In the genomic region with DNA sequence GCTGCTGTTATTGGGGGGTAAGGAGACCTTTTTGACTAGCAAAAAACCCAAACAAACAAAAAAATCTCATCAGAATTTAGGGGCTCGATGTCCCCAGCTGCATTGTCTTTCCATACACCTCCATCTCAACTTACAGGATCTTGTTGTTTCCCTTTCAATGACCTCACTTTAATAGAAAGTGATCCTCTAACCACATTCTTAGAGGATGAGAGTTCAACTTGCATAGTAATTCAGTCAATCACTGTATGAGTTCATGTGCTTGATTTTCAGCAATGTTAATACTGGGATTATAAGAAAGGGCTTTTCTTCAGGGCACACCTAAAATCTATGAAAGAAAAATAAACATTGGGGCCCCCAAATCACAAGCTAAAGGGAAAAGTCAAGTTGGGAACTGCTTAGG, we compare ENCODE assay signal across 18 cellular contexts.
DNase-seq lines count a peak whose midpoint lies in the region; ATAC-seq and TF ChIP-seq lines count a peak whose summit lies in the region.
"Had no signal": no experiment of that assay in that cellular context is flagged by ENCODE, and none has a peak within 500 bp of the region (broad histone marks: within the 10 kb centered on the region; RNA-seq: fewer than 3 reads in every experiment).

No MANE protein-coding gene starts in this region.

- no peak overlapping the region for H3K56ac ChIP-seq in mesendoderm (ENCODE audit: low read length)

- H3K4me2 ChIP-seq in fibroblast of lung (ENCODE audit: extremely low read depth, insufficient read depth, low read length): no peak overlapping the region
- no peak overlapping the region for H3K4me2 ChIP-seq in mesendoderm (ENCODE audit: low read length)
- H3K4me2 ChIP-seq: SK-N-SH had no signal

- CTCF ChIA-PET in RWPE1 (lab: Yijun Ruan, JAX): no interaction called here

- no peak overlapping the region for H2BK15ac ChIP-seq in mesendoderm (replicated peaks; ENCODE audit: low read depth)

- no peak overlapping the region for H3K9ac ChIP-seq in fibroblast of lung (ENCODE audit: insufficient read depth, low read length)
- H3K9ac ChIP-seq in mesendoderm (ENCODE audit: low read length): no peak overlapping the region
- H3K9ac ChIP-seq: SK-N-SH had no signal

- H2AFZ ChIP-seq in fibroblast of lung (ENCODE audit: low read length): no peak overlapping the region

- no peak overlapping the region for H3K18ac ChIP-seq in mesendoderm (ENCODE audit: low read length)

- no peaks in the 10 kb centered on the region for H3K27me3 ChIP-seq in fibroblast of lung (ENCODE audit: control insufficient read depth, insufficient read depth, low read length)
- no peaks in the 10 kb centered on the region for H3K27me3 ChIP-seq in mesendoderm (ENCODE audit: insufficient read depth, low read length, poor library complexity)
- H3K27me3 ChIP-seq: BE2C had no signal

- DNase-seq in HPDE6-E6E7 (ENCODE audit: extremely low spot score): peak; percentile 16
- DNase-seq in RWPE1 (ENCODE audit: low spot score): peak; percentile 3
- DNase-seq in fibroblast of lung (ENCODE audit: low read depth in 2 of 2): peak; percentile 29 to 44
- peak; percentile 31 for DNase-seq in mesendoderm
- no peak for DNase-seq in NAMALWA (ENCODE audit: low spot score)
- no peak for DNase-seq in ACHN
- no peak for DNase-seq in NCI-H526 (lab: John Stamatoyannopoulos, UW)
- DNase-seq: BE2C; CD8-positive, alpha-beta T cell; NCI-H1417; NCI-H1930; NCI-H524 treated with DMSO at 0.1 percent for 48 hours; SK-N-SH; T-helper 1 cell had no signal

- TF ChIP-seq CTCF in RWPE1 (conservative IDR thresholded peaks at IDR 0.05; ENCODE audit: low read depth) (no peak), fibroblast of lung (conservative IDR thresholded peaks at IDR 0.05 in 1 of 2, IDR thresholded peaks at IDR 0.05 in 1 of 2; ENCODE audit: low read depth in 1 of 2, low read length in 2 of 2) (no peak)

- in situ Hi-C loops in ACHN (cut with HindIII; ENCODE audit: low pct_ligation_motif_present, low pct_unique_long_range_greater_than_20kb, low sequenced_read_pairs): no loop called here

- H4K5ac ChIP-seq in mesendoderm (ENCODE audit: low read length): no peak overlapping the region

- no peaks in the 10 kb centered on the region for H3K9me3 ChIP-seq in fibroblast of lung (ENCODE audit: control insufficient read depth, insufficient read depth, low read depth, low read length)
- H3K9me3 ChIP-seq: BE2C, HAP-1, SK-N-SH had no signal

- POLR2A ChIA-PET in RWPE1 (lab: Yijun Ruan, JAX; ENCODE audit: low non-redundant PET): no interaction called here

- H3K79me1 ChIP-seq in mesendoderm (ENCODE audit: low read length): no peaks in the 10 kb centered on the region

- no peak for ATAC-seq in GM21723 (IDR thresholded peaks at IDR 0.05; ENCODE audit: unreplicated experiment)
- ATAC-seq: CD8-positive, alpha-beta T cell; Right ventricle myocardium inferior had no signal

- no peak overlapping the region for H2BK120ac ChIP-seq in mesendoderm (ENCODE audit: low read depth, low read length)

- WGBS in mesendoderm (ENCODE audit: extremely low coverage, insufficient coverage, low lambda C conversion rate): no CpG with 5 or more reads among the region's 1 CpG

- H3K79me2 ChIP-seq in fibroblast of lung (ENCODE audit: control insufficient read depth, insufficient read depth, low read length) (no peaks in the 10 kb centered on the region), mesendoderm (ENCODE audit: control insufficient read depth, insufficient read depth, low read length) (no peaks in the 10 kb centered on the region)

- H3K4ac ChIP-seq in mesendoderm (ENCODE audit: low read depth, low read length): no peak overlapping the region

- H3K4me3 ChIP-seq in fibroblast of lung (replicated peaks in 1 of 4; ENCODE audit: control extremely low read depth in 1 of 4, insufficient read depth in 1 of 4, low read depth in 3 of 4, low read length in 4 of 4) (no peak overlapping the region), mesendoderm (ENCODE audit: low read length) (no peak overlapping the region)
- H3K4me3 ChIP-seq: HAP-1 had no signal

- H2BK5ac ChIP-seq in mesendoderm (ENCODE audit: low read length): no peak overlapping the region

- H2AK5ac ChIP-seq in mesendoderm (ENCODE audit: low read length): no peak overlapping the region

- H3K36me3 ChIP-seq in fibroblast of lung (ENCODE audit: control insufficient read depth, insufficient read depth, low read length): no peaks in the 10 kb centered on the region
- no peaks in the 10 kb centered on the region for H3K36me3 ChIP-seq in mesendoderm (ENCODE audit: control insufficient read depth, insufficient read depth, low read length)
- H3K36me3 ChIP-seq: BE2C, HAP-1 had no signal

- H3K4me1 ChIP-seq in fibroblast of lung (ENCODE audit: control insufficient read depth, extremely low read depth, insufficient read depth, low read length): no peaks in the 10 kb centered on the region
- H3K4me1 ChIP-seq in mesendoderm (ENCODE audit: control insufficient read depth, low read depth, low read length): no peaks in the 10 kb centered on the region
- H3K4me1 ChIP-seq: BE2C had no signal

- H4K20me1 ChIP-seq in fibroblast of lung (ENCODE audit: control insufficient read depth, extremely low read depth, insufficient read depth, low read length): no peaks in the 10 kb centered on the region

- H4K8ac ChIP-seq in mesendoderm (ENCODE audit: low read depth, low read length): no peak overlapping the region

- H3K23ac ChIP-seq in mesendoderm (ENCODE audit: low read length): no peak overlapping the region

- no peak overlapping the region for H3K27ac ChIP-seq in RWPE1
- no peak overlapping the region for H3K27ac ChIP-seq in fibroblast of lung (ENCODE audit: insufficient read depth, low read length)
- no peak overlapping the region for H3K27ac ChIP-seq in mesendoderm (ENCODE audit: low read depth, low read length)
- H3K27ac ChIP-seq: HL-60 had no signal

Comparison
In these comparisons a context has a peak if more than half of its experiments do, and no peak if none do; other contexts are left out.
1. DNase-seq: peak in HPDE6-E6E7 (single experiment), RWPE1 (single experiment), fibroblast of lung (2 of 2) and mesendoderm (single experiment); none in NAMALWA (single experiment), ACHN (single experiment) and NCI-H526 (0 of 2).